In the genomic region with DNA sequence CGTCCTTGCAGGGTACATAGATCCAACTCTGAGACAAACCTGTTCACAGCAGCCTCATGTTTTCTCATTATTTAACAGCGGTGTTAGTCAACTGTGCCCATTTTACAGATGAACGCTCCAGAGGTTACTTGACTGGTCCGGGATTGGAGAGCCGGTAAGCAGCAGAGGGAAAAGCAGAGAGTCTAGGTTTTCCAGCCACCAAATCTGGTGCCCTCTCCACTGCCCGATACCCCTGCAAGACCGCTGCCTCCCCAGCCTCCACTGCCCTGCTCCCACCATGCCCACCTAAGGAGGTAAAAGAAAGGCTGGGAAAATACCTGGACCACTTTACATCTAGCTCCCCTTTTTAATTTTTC, we compare ENCODE assay signal across 28 cellular contexts.
"Had no signal": no experiment of that assay in that cellular context is flagged by ENCODE, and none has a peak within 500 bp of the region (broad histone marks: within the 10 kb centered on the region; RNA-seq: fewer than 3 reads in every experiment).

No MANE protein-coding gene starts in this region.

- H3K27ac ChIP-seq: brain microvascular endothelial cell, colonic mucosa, epithelial cell of prostate, esophagus squamous epithelium, gastroesophageal sphincter had no signal

- H3K9me3 ChIP-seq: colonic mucosa, esophagus squamous epithelium, gastroesophageal sphincter had no signal

- H3K4me3 ChIP-seq: colonic mucosa, esophagus squamous epithelium, gastroesophageal sphincter had no signal

- H3K27me3 ChIP-seq: brain microvascular endothelial cell, colonic mucosa, esophagus squamous epithelium, gastroesophageal sphincter had no signal

- FAIRE-seq: astrocyte, bronchial epithelial cell, endometrium, endothelial cell of umbilical vein had no signal

- H3K9me3 Mint-ChIP-seq: activated T-cell treated with anti-CD3 and anti-CD28 coated beads, Interleukin-2, amount 50 U/mL, for 24 hours had no signal

- H3K4me3 Mint-ChIP-seq: activated CD4-positive, alpha-beta memory T cell treated with anti-CD3 and anti-CD28 coated beads, Interleukin-2, amount 10 ng/mL, durations not matched to agents 7 days and 5 days; activated CD4-positive, alpha-beta T cell treated with anti-CD3 and anti-CD28 coated beads for 36 hours; activated CD4-positive, alpha-beta T cell treated with anti-CD3 and anti-CD28 coated beads, Interleukin-2, amount 10 ng/mL, durations not matched to agents 24 days and 14 days; activated naive CD8-positive, alpha-beta T cell; activated T-cell treated with anti-CD3 and anti-CD28 coated beads, Interleukin-2, amount 50 U/mL, for 24 hours; activated T-cell treated with anti-CD3 and anti-CD28 coated beads, Interleukin-2, amount 50 U/mL, for 72 hours had no signal

- DNase-seq: activated CD4-positive, alpha-beta memory T cell treated with anti-CD3 and anti-CD28 coated beads, Interleukin-2, amount 10 ng/mL, durations not matched to agents 7 days and 5 days; activated CD4-positive, alpha-beta T cell treated with anti-CD3 and anti-CD28 coated beads for 36 hours; activated CD4-positive, alpha-beta T cell treated with anti-CD3 and anti-CD28 coated beads, Interleukin-2, amount 10 ng/mL, durations not matched to agents 24 days and 14 days; activated CD4-positive, CD25-positive, alpha-beta regulatory T cell; activated CD4-positive, CD25-positive, alpha-beta regulatory T cell treated with anti-CD3 and anti-CD28 coated beads, Interleukin-2, amount 50 U/mL, for 72 hours; activated CD8-positive, alpha-beta memory T cell treated with anti-CD3 and anti-CD28 coated beads, Interleukin-2, amount 50 U/mL, for 48 hours; activated effector memory CD4-positive, alpha-beta T cell treated with Interleukin-2 at 50 U/mL for 16 hours; activated gamma-delta T cell treated with Interleukin-2 at 50 U/mL for 16 hours; activated naive CD4-positive, alpha-beta T cell treated with anti-CD3 and anti-CD28 coated beads, Interleukin-2, amount 50 U/mL, for 16 hours; activated naive CD4-positive, alpha-beta T cell treated with Interleukin-2 at 50 U/mL for 16 hours; activated T-cell treated with anti-CD3 and anti-CD28 coated beads for 4 hours; activated T-cell treated with anti-CD3 and anti-CD28 coated beads, Interleukin-2, amount 50 U/mL, for 24 hours; activated T-cell treated with anti-CD3 and anti-CD28 coated beads, Interleukin-2, amount 50 U/mL, for 72 hours; amniotic stem cell; anterior cingulate cortex; brain microvascular endothelial cell; colonic mucosa; effector CD8-positive, alpha-beta T cell; esophagus squamous epithelium; foreskin melanocyte; T-helper 2 cell had no signal

- H3K36me3 ChIP-seq: colonic mucosa had no signal

- ATAC-seq: activated CD4-positive, alpha-beta T cell treated with anti-CD3 and anti-CD28 coated beads for 36 hours; activated T-cell treated with anti-CD3 and anti-CD28 coated beads, Interleukin-2, amount 50 U/mL, for 72 hours; gastroesophageal sphincter had no signal

- H3K27ac Mint-ChIP-seq: activated CD4-positive, alpha-beta memory T cell treated with anti-CD3 and anti-CD28 coated beads, Interleukin-2, amount 10 ng/mL, durations not matched to agents 7 days and 5 days; activated CD4-positive, alpha-beta T cell treated with anti-CD3 and anti-CD28 coated beads, Interleukin-2, amount 10 ng/mL, durations not matched to agents 24 days and 14 days; activated naive CD8-positive, alpha-beta T cell; activated T-cell treated with anti-CD3 and anti-CD28 coated beads, Interleukin-2, amount 50 U/mL, for 24 hours; activated T-cell treated with anti-CD3 and anti-CD28 coated beads, Interleukin-2, amount 50 U/mL, for 72 hours had no signal

- H3K4me1 ChIP-seq: colonic mucosa, esophagus squamous epithelium, gastroesophageal sphincter had no signal

- H3K4me1 Mint-ChIP-seq: activated CD4-positive, alpha-beta memory T cell treated with anti-CD3 and anti-CD28 coated beads, Interleukin-2, amount 10 ng/mL, durations not matched to agents 7 days and 5 days; activated CD4-positive, alpha-beta T cell treated with anti-CD3 and anti-CD28 coated beads for 36 hours; activated CD4-positive, alpha-beta T cell treated with anti-CD3 and anti-CD28 coated beads, Interleukin-2, amount 10 ng/mL, durations not matched to agents 24 days and 14 days had no signal

- H3K27me3 Mint-ChIP-seq: activated CD4-positive, alpha-beta memory T cell treated with anti-CD3 and anti-CD28 coated beads, Interleukin-2, amount 10 ng/mL, durations not matched to agents 7 days and 5 days; activated CD4-positive, alpha-beta T cell treated with anti-CD3 and anti-CD28 coated beads for 36 hours; activated CD4-positive, alpha-beta T cell treated with anti-CD3 and anti-CD28 coated beads, Interleukin-2, amount 10 ng/mL, durations not matched to agents 24 days and 14 days; activated naive CD8-positive, alpha-beta T cell; activated T-cell treated with anti-CD3 and anti-CD28 coated beads, Interleukin-2, amount 50 U/mL, for 24 hours had no signal
